Comparison of ENCODE assay signal across 1 cellular context in the genomic region with DNA sequence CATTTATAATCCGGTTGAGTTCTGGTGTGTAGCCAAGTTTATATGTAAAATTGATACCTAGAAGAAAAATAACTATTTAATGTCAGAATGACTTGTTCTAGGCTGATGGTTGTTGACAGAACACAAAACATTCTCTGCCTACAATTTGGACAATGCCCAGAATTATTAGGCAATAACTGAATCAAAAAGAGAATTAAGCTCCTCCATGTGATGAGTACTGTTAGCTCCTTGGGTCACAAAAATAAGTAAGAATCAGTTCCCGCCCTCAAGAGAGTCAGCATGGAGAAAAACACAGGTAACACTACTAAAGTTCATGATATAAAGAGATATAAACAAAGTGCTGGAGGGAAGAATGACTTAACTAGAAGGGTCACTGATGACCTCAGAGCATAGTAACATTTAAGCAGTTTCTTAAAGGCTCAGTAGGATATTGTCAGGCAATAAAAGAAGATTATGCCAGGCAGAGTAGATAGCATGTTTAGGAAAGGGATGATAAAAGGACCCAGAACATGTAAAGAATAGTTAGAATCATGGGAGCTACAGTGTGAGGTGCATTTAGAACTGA.
TF ChIP-seq lines count a peak whose summit lies in the region.

No MANE protein-coding gene starts in this region.

TF ChIP-seq in IMR-90, 13 proteins besides CTCF, POLR2A, EP300 and RAD21 (continued from another document):
- TF ChIP-seq MAZ (IDR thresholded peaks at IDR 0.05; ENCODE audit: borderline replicate concordance, low read depth, low read length) (no peak), RCOR1 (IDR thresholded peaks at IDR 0.05; ENCODE audit: insufficient replicate concordance, low read length) (no peak), NFE2L2 (IDR thresholded peaks at IDR 0.05; ENCODE audit: low read depth, low read length) (no peak), BHLHE40 (IDR thresholded peaks at IDR 0.05; ENCODE audit: low read depth, low read length) (no peak), CHD1 (IDR thresholded peaks at IDR 0.05; ENCODE audit: low read depth, low read length) (no peak), CEBPB (IDR thresholded peaks at IDR 0.05; ENCODE audit: low read depth, low read length) (no peak; the same call in 1 of the 2 replicates), SMC3 (IDR thresholded peaks at IDR 0.05; ENCODE audit: low read depth, low read length) (no peak), ELK1 (IDR thresholded peaks at IDR 0.05; ENCODE audit: borderline replicate concordance, low read depth, low read length) (no peak), RFX5 (IDR thresholded peaks at IDR 0.05; ENCODE audit: low read depth, low read length) (no peak)
